Comparison of ENCODE assay signal across 12 cellular contexts in the genomic region with DNA sequence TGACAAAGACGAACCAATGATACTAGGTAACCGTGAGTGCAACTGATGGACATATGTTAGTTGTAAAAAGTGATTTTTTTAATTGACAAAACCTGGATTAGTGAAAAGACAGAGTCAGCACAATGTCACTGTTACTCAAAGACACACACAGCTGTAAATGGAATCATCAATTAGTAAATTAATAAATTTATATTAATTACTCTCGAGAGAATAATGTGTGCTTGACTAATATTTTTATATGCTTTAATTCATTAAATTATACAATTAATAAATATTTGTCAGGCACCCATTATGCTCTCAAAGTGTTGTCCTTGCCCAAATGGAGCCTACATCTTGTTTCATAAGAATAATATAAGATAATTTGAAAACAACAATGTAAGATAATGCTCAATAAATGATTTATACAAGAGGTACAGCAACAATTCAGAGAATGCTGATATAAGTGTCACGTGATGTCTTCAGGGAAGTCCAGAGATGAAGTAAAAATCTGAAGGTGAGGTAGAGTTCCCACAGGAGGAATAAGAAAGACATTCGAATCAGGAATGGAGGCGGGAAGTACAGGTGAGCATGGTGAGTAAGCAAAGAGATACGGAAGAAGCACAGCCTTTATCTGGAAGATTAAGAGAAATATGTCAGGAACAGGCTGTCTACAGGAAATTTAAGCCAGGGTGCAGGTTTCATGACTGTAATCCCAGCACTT.
A peak's percentile ranks its signal among the peaks of the same experiment; 100 is the strongest.
DNase-seq lines count a peak whose midpoint lies in the region; ATAC-seq and TF ChIP-seq lines count a peak whose summit lies in the region.
"Had no signal": no experiment of that assay in that cellular context is flagged by ENCODE, and none has a peak within 500 bp of the region (broad histone marks: within the 10 kb centered on the region; RNA-seq: fewer than 3 reads in every experiment).

No MANE protein-coding gene starts in this region.

- H3K4me1 ChIP-seq in SJCRH30, result peaks cover 22% of the 10 kb centered on the region
- peaks cover 16% of the 10 kb centered on the region for H3K4me1 ChIP-seq in foreskin keratinocyte

- peaks cover 3% of the 10 kb centered on the region for H3K9me3 Mint-ChIP-seq in stimulated activated memory B cell treated with anti-CD40 and anti-IgM and Interleukin-4, amounts not matched to agents 10 μg/mL and 1 μg/mL and 100 μg/mL, for 72 hours

- no peak for TF ChIP-seq CTCF in foreskin keratinocyte (conservative IDR thresholded peaks at IDR 0.05)

- H3K27ac ChIP-seq in SJCRH30 (peak overlapping the region; percentile 24), foreskin keratinocyte (peak overlapping the region; percentile 62)

- H3K27ac Mint-ChIP-seq in stimulated activated memory B cell treated with anti-CD40 and anti-IgM and Interleukin-4, amounts not matched to agents 10 μg/mL and 1 μg/mL and 100 μg/mL, for 72 hours, result peak overlapping the region; percentile 81

- H3K27me3 Mint-ChIP-seq in stimulated activated memory B cell treated with anti-CD40 and anti-IgM and Interleukin-4, amounts not matched to agents 10 μg/mL and 1 μg/mL and 100 μg/mL, for 72 hours, result no peaks in the 10 kb centered on the region

- ATAC-seq in foreskin keratinocyte, result peak; percentile 13
- ATAC-seq in stimulated activated memory B cell treated with anti-CD40 and anti-IgM and Interleukin-4, amounts not matched to agents 10 μg/mL and 1 μg/mL and 100 μg/mL, for 72 hours, result no peak
- ATAC-seq in GM21529 (IDR thresholded peaks at IDR 0.05; ENCODE audit: unreplicated experiment), result no peak

- no peak overlapping the region for H3K4me3 Mint-ChIP-seq in stimulated activated memory B cell treated with anti-CD40 and anti-IgM and Interleukin-4, amounts not matched to agents 10 μg/mL and 1 μg/mL and 100 μg/mL, for 72 hours

- H3K9me3 ChIP-seq in SJCRH30 (replicated peaks), result no peaks in the 10 kb centered on the region

- H3K36me3 ChIP-seq in SJCRH30, result no peaks in the 10 kb centered on the region

- H3K4me3 ChIP-seq in SJCRH30, result no peak overlapping the region

- DNase-seq in DMS53 (lab: John Stamatoyannopoulos, UW), result peak; percentile 18
- no peak for DNase-seq in DMS53 treated with DMSO at 0.1 percent for 48 hours (lab: John Stamatoyannopoulos, UW; ENCODE audit: unreplicated experiment)
- no peak for DNase-seq in SJCRH30
- DNase-seq in foreskin keratinocyte, result peak; percentile 44 to 73
- DNase-seq in GM19240 (ENCODE audit: insufficient read length, low spot score), result no peak
- DNase-seq in globus pallidus (ENCODE audit: low spot score), result no peak
- DNase-seq: 8988T, C1 segment of cervical spinal cord, GOT3, NCI-H1105 had no signal

- H3K27me3 ChIP-seq in SJCRH30 (no peaks in the 10 kb centered on the region), foreskin keratinocyte (no peaks in the 10 kb centered on the region)

- H3K4me1 Mint-ChIP-seq in stimulated activated memory B cell treated with anti-CD40 and anti-IgM and Interleukin-4, amounts not matched to agents 10 μg/mL and 1 μg/mL and 100 μg/mL, for 72 hours, result peaks cover 27% of the 10 kb centered on the region

- no peaks in the 10 kb centered on the region for H3K36me3 Mint-ChIP-seq in stimulated activated memory B cell treated with anti-CD40 and anti-IgM and Interleukin-4, amounts not matched to agents 10 μg/mL and 1 μg/mL and 100 μg/mL, for 72 hours

Comparison
In these comparisons a context has a peak if more than half of its experiments do, and no peak if none do; other contexts are left out.
1. DNase-seq: peak in DMS53 (single experiment) and foreskin keratinocyte (2 of 2); none in DMS53 treated with DMSO at 0.1 percent for 48 hours (single experiment), SJCRH30 (0 of 2), GM19240 (single experiment) and globus pallidus (single experiment).